12 cellular contexts compared by ENCODE assay signal in genomic region chr5:115243412-115243811, GRCh38. TPM values are rescaled to one million over a fixed set of nuclear protein-coding genes. Genes with fewer than 3 reads are reported as not detected.
DNase-seq lines count a peak whose midpoint lies in the region; ATAC-seq and TF ChIP-seq lines count a peak whose summit lies in the region.
"Had no signal": no experiment of that assay in that cellular context is flagged by ENCODE, and none has a peak within 500 bp of the region (broad histone marks: within the 10 kb centered on the region; RNA-seq: fewer than 3 reads in every experiment).

No MANE protein-coding gene starts in this region.

- peak; percentile 18 for DNase-seq in GM12865 (ENCODE audit: low read depth)
- peak; percentile 42 for DNase-seq in fibroblast of gingiva (ENCODE audit: low read depth)
- no peak for DNase-seq in nucleus accumbens (lab: John Stamatoyannopoulos, UW)
- DNase-seq in effector memory CD4-positive, alpha-beta T cell: no peak
- DNase-seq in stimulated activated CD4-positive, alpha-beta T cell treated with anti-CD3 and anti-CD28 coated beads, Interleukin-15, amount 100 ng/mL, for 24 hours: no peak
- DNase-seq: CD8-positive, alpha-beta T cell; NCI-H1105; SHP77 treated with DMSO at 0.1 percent for 48 hours had no signal

- ATAC-seq in GM21423 (IDR thresholded peaks at IDR 0.05; ENCODE audit: unreplicated experiment) (peak; percentile 54), HG03378 (IDR thresholded peaks at IDR 0.05; ENCODE audit: unreplicated experiment) (peak; percentile 88), gastroesophageal sphincter (no peak)
- ATAC-seq: CD8-positive, alpha-beta T cell had no signal

- no peaks in the 10 kb centered on the region for H3K4me1 ChIP-seq in effector memory CD4-positive, alpha-beta T cell (ENCODE audit: control insufficient read depth, insufficient read depth, low read length, poor library complexity, severe bottlenecking)
- H3K4me1 ChIP-seq in gastroesophageal sphincter: peaks cover 0 to 44% (median 3%) of the 10 kb centered on the region in 3 donors

- no peak overlapping the region for H3K27ac ChIP-seq in effector memory CD4-positive, alpha-beta T cell (ENCODE audit: insufficient read depth, low read length, poor library complexity, severe bottlenecking)
- H3K27ac ChIP-seq in gastroesophageal sphincter: no peak overlapping the region
- H3K27ac ChIP-seq: epithelial cell of prostate had no signal

- H3K27me3 ChIP-seq in effector memory CD4-positive, alpha-beta T cell (replicated peaks; ENCODE audit: control insufficient read depth, insufficient read depth, low read length, poor library complexity, severe bottlenecking): no peaks in the 10 kb centered on the region
- no peaks in the 10 kb centered on the region for H3K27me3 ChIP-seq in gastroesophageal sphincter

- H3K9me3 ChIP-seq in effector memory CD4-positive, alpha-beta T cell (ENCODE audit: control insufficient read depth, low read length): no peaks in the 10 kb centered on the region
- H3K9me3 ChIP-seq in gastroesophageal sphincter: no peaks in the 10 kb centered on the region

- TF ChIP-seq CTCF in GM12865 (IDR thresholded peaks at IDR 0.05; ENCODE audit: insufficient read depth, low read depth, low read length, missing control alignments): no peak
- no peak for TF ChIP-seq CTCF in gastroesophageal sphincter (IDR thresholded peaks at IDR 0.05)

- no peak for TF ChIP-seq POLR2A in gastroesophageal sphincter (IDR thresholded peaks at IDR 0.05)

- peaks cover 17% of the 10 kb centered on the region for H3K36me3 ChIP-seq in effector memory CD4-positive, alpha-beta T cell (ENCODE audit: control insufficient read depth, insufficient read depth, low read length)
- peaks cover 4 to 34% of the 10 kb centered on the region in 2 donors for H3K36me3 ChIP-seq in gastroesophageal sphincter

- H3K4me3 ChIP-seq in GM12865 (ENCODE audit: low read depth, low read length) (no peak overlapping the region), gastroesophageal sphincter (no peak overlapping the region)
- no peak overlapping the region for H3K4me3 ChIP-seq in effector memory CD4-positive, alpha-beta T cell (ENCODE audit: insufficient read depth, low read depth, low read length, poor library complexity, severe bottlenecking)

- TF ChIP-seq EP300 in gastroesophageal sphincter (IDR thresholded peaks at IDR 0.05): no peak

RNA-seq across cellular contexts. Expression of gene PGGT1B, which starts 19.3 kb away (rescaled TPM):
- total RNA-seq in gastroesophageal sphincter: 10 to 100 TPM in 3 of 4 donors, 1 to 10 TPM in 1; 9.9 to 14.9 (median 11.6) TPM

RNA-seq across cellular contexts. Expression of gene CCDC112, which starts 53.0 kb away (rescaled TPM):
- 10 to 100 TPM in 2 of 4 donors, 1 to 10 TPM in 2; 6.1 to 19.9 (median 11.9) TPM for total RNA-seq in gastroesophageal sphincter

Comparison
In these comparisons a context has a peak if more than half of its experiments do, and no peak if none do; other contexts are left out.
1. DNase-seq: peak in GM12865 (single experiment) and fibroblast of gingiva (single experiment); none in nucleus accumbens (0 of 56), effector memory CD4-positive, alpha-beta T cell (0 of 3) and stimulated activated CD4-positive, alpha-beta T cell treated with anti-CD3 and anti-CD28 coated beads, Interleukin-15, amount 100 ng/mL, for 24 hours (single experiment).